Comparison of ENCODE assay signal across 8 cellular contexts in the genomic region with DNA sequence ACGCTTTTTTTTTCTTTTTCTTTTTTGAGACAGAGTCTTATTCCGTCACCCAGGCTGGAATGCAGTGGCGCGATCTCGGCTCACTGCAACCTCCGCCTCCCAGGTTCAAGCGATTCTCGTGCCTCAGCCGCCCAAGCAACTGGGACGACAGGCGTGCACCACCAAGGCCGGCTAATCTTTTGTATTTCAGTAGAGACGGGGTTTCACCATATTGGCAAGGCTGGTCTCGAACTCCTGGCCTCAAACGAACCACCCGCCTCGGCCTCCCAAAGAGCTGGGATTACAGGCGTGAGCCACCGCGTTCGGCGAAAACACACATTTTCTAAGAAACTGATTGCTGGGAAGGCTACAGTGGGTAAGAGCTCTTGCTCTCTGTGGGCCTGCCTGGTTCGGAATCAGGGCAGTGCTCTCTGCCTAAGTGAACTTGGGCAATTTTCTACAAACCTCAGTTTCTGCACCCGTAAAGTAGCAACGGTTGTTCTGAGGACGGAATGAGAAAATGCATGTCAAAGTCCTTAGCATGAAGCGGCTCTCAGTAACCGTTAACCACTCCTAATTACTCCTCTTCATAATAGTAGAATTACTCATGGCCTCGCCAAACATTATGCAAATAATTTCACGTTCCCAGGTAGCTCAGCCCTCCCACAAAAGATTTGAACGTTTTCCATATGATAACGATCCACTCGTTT. TPM values are rescaled to one million over a fixed set of nuclear protein-coding genes. Genes with fewer than 3 reads are reported as not detected.
A peak's percentile ranks its signal among the peaks of the same experiment; 100 is the strongest.
DNase-seq lines count a peak whose midpoint lies in the region; ATAC-seq and TF ChIP-seq lines count a peak whose summit lies in the region.

No MANE protein-coding gene starts in this region.

- H3K4me3 ChIP-seq in cardiac muscle cell (peak overlapping the region; percentile 60), SK-N-MC (peak overlapping the region; percentile 92)

- DNase-seq in cardiac muscle cell (ENCODE audit: low read depth in 1 of 2, low spot score in 1 of 2) (no peak), cardiac septum (ENCODE audit: low spot score) (no peak), SK-N-MC (ENCODE audit: low read depth, low spot score) (no peak), glutamatergic neuron (no peak), SHP77 (lab: John Stamatoyannopoulos, UW) (no peak)
- DNase-seq in stimulated activated effector memory CD8-positive, alpha-beta T cell treated with anti-CD3 and anti-CD28 coated beads, Interleukin-12 subunit alpha, Interleukin-12 subunit beta, amount 100 ng/mL, for 72 hours (ENCODE audit: low spot score in 2 of 2), result no peak

- H3K9me3 Mint-ChIP-seq in glutamatergic neuron (ENCODE audit: unreplicated experiment), result peaks cover 2% of the 10 kb centered on the region
- H3K9me3 Mint-ChIP-seq in stimulated activated effector memory CD8-positive, alpha-beta T cell treated with anti-CD3 and anti-CD28 coated beads, Interleukin-12 subunit alpha, Interleukin-12 subunit beta, amount 100 ng/mL, for 72 hours, result no peaks in the 10 kb centered on the region

- H3K27ac ChIP-seq in cardiac muscle cell (no peak overlapping the region), SK-N-MC (no peak overlapping the region)

- H3K27ac Mint-ChIP-seq in glutamatergic neuron (ENCODE audit: unreplicated experiment), result peak overlapping the region; percentile 66
- peak overlapping the region; percentile 96 for H3K27ac Mint-ChIP-seq in stimulated activated effector memory CD8-positive, alpha-beta T cell treated with anti-CD3 and anti-CD28 coated beads, Interleukin-12 subunit alpha, Interleukin-12 subunit beta, amount 100 ng/mL, for 72 hours

- peaks cover 6% of the 10 kb centered on the region for H3K4me1 Mint-ChIP-seq in glutamatergic neuron (ENCODE audit: low read depth, unreplicated experiment)
- H3K4me1 Mint-ChIP-seq in stimulated activated effector memory CD8-positive, alpha-beta T cell treated with anti-CD3 and anti-CD28 coated beads, Interleukin-12 subunit alpha, Interleukin-12 subunit beta, amount 100 ng/mL, for 72 hours, result peaks cover 26% of the 10 kb centered on the region

- H3K9me3 ChIP-seq in cardiac muscle cell (ENCODE audit: low read depth) (no peaks in the 10 kb centered on the region), SK-N-MC (ENCODE audit: low read depth, low read length) (no peaks in the 10 kb centered on the region)

- TF ChIP-seq CTCF in cardiac muscle cell (IDR thresholded peaks at IDR 0.05; ENCODE audit: low read depth, low read length) (no peak), glutamatergic neuron (IDR thresholded peaks at IDR 0.05; ENCODE audit: partially characterized antibody, unreplicated experiment) (no peak)

- H3K36me3 Mint-ChIP-seq in glutamatergic neuron (ENCODE audit: unreplicated experiment), result no peaks in the 10 kb centered on the region
- H3K36me3 Mint-ChIP-seq in stimulated activated effector memory CD8-positive, alpha-beta T cell treated with anti-CD3 and anti-CD28 coated beads, Interleukin-12 subunit alpha, Interleukin-12 subunit beta, amount 100 ng/mL, for 72 hours, result peaks cover 54% of the 10 kb centered on the region

- ATAC-seq in stimulated activated effector memory CD8-positive, alpha-beta T cell treated with anti-CD3 and anti-CD28 coated beads, Interleukin-12 subunit alpha, Interleukin-12 subunit beta, amount 100 ng/mL, for 72 hours, result peak; percentile 34
- ATAC-seq in GM19324 (IDR thresholded peaks at IDR 0.05; ENCODE audit: low FRiP score, unreplicated experiment) (no peak), GM21360 (IDR thresholded peaks at IDR 0.05; ENCODE audit: unreplicated experiment) (no peak)

- no peaks in the 10 kb centered on the region for H3K36me3 ChIP-seq in cardiac muscle cell
- H3K36me3 ChIP-seq in SK-N-MC (ENCODE audit: insufficient read depth, low read length), result peaks cover 15% of the 10 kb centered on the region

- peaks cover 56% of the 10 kb centered on the region for H3K27me3 ChIP-seq in cardiac muscle cell

- peak overlapping the region; percentile 88 for H3K4me3 Mint-ChIP-seq in glutamatergic neuron (ENCODE audit: unreplicated experiment)
- H3K4me3 Mint-ChIP-seq in stimulated activated effector memory CD8-positive, alpha-beta T cell treated with anti-CD3 and anti-CD28 coated beads, Interleukin-12 subunit alpha, Interleukin-12 subunit beta, amount 100 ng/mL, for 72 hours, result peak overlapping the region; percentile 86

- H3K9ac ChIP-seq in SK-N-MC (ENCODE audit: insufficient read length), result peak overlapping the region; percentile 67

- peaks cover 7% of the 10 kb centered on the region for H3K4me1 ChIP-seq in cardiac muscle cell (ENCODE audit: low read depth)

- intact Hi-C loops in cardiac septum (cut with DNase I), result no loop called here

- H3K27me3 Mint-ChIP-seq in glutamatergic neuron (ENCODE audit: unreplicated experiment), result peaks cover 6% of the 10 kb centered on the region

RNA-seq across cellular contexts. Expression of gene PMAIP1, which starts 1.0 kb away (rescaled TPM):
- total RNA-seq in cardiac muscle cell (0.81 and 1.1 TPM in 2 replicates), cardiac septum (0.35 TPM), glutamatergic neuron (ENCODE audit: unreplicated experiment) (12.6 TPM)
- polyA plus RNA-seq in cardiac muscle cell, result 1.6 and 3.9 TPM in 2 replicates
